In the genomic region with DNA sequence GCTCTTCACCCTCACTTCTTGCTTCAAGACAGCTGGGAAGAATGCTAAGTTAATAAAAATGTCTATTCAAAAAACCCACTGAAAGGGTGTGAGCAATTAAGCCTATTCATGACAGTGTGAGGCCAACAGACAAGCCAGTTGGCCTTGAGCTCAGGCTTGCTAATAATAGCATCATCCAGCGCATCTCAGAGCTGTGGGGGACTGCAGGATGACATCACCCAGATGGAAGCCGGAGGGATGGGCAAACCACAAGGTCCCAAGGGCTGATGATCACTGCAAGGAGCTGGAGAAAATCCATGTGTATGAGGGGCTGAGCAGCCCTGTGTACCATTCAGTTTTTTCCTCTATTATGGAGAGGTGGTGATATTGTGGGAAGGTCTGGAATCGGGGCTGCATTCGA, we compare ENCODE assay signal across 10 cellular contexts.
DNase-seq lines count a peak whose midpoint lies in the region; ATAC-seq and TF ChIP-seq lines count a peak whose summit lies in the region.
"Had no signal": no experiment of that assay in that cellular context is flagged by ENCODE, and none has a peak within 500 bp of the region (broad histone marks: within the 10 kb centered on the region; RNA-seq: fewer than 3 reads in every experiment).

No MANE protein-coding gene starts in this region.

- DNase-seq in NCI-H748 (lab: John Stamatoyannopoulos, UW; ENCODE audit: unreplicated experiment): peak; percentile 15
- no peak for DNase-seq in NCI-H748 treated with DMSO at 0.1 percent for 48 hours (lab: John Stamatoyannopoulos, UW)
- DNase-seq in brain microvascular endothelial cell: peak; percentile 91
- DNase-seq in islet precursor cell: peak; percentile 83
- peak in 1 of 2 donors; percentile 58 for DNase-seq in aorta
- DNase-seq in nucleus accumbens (lab: John Stamatoyannopoulos, UW): no peak
- DNase-seq in vagina (ENCODE audit: extremely low spot score in 2 of 2): no peak
- DNase-seq: endodermal cell; naive thymus-derived CD4-positive, alpha-beta T cell had no signal

- H3K36me3 ChIP-seq in brain microvascular endothelial cell (replicated peaks): no peaks in the 10 kb centered on the region
- H3K36me3 ChIP-seq in aorta (ENCODE audit: control insufficient read depth in 1 of 2, insufficient read depth in 2 of 2, low read length in 1 of 2): no peaks in the 10 kb centered on the region
- no peaks in the 10 kb centered on the region for H3K36me3 ChIP-seq in vagina

- peak; percentile 42 for ATAC-seq in aorta (ENCODE audit: low FRiP score)
- ATAC-seq in GM21515 (IDR thresholded peaks at IDR 0.05; ENCODE audit: unreplicated experiment): no peak
- ATAC-seq: naive thymus-derived CD4-positive, alpha-beta T cell had no signal

- H3K27ac ChIP-seq in brain microvascular endothelial cell (no peak overlapping the region), aorta (ENCODE audit: low read depth in 1 of 2, low read length in 2 of 2) (no peak overlapping the region), vagina (no peak overlapping the region)

- WGBS in aorta, 2 donors: 59 to 75% methylated on average over 4 of the region's 4 CpGs

- no peak for TF ChIP-seq POLR2A in vagina (IDR thresholded peaks at IDR 0.05)

- H3K4me3 ChIP-seq in brain microvascular endothelial cell (ENCODE audit: low read depth, low read length) (no peak overlapping the region), aorta (ENCODE audit: low read length in 2 of 2) (no peak overlapping the region), vagina (no peak overlapping the region)

- H3K27me3 ChIP-seq in brain microvascular endothelial cell (replicated peaks): no peaks in the 10 kb centered on the region
- no peaks in the 10 kb centered on the region for H3K27me3 ChIP-seq in aorta (ENCODE audit: control insufficient read depth in 1 of 2, insufficient read depth in 2 of 2, low read length in 1 of 2)
- H3K27me3 ChIP-seq in vagina: no peaks in the 10 kb centered on the region

- H3K4me1 ChIP-seq in aorta (ENCODE audit: control insufficient read depth in 1 of 2, insufficient read depth in 2 of 2, low read length in 2 of 2) (no peaks in the 10 kb centered on the region), vagina (no peaks in the 10 kb centered on the region)

- no peaks in the 10 kb centered on the region for H3K9me3 ChIP-seq in aorta (ENCODE audit: control insufficient read depth, low read length)
- H3K9me3 ChIP-seq in vagina: peaks cover 2% of the 10 kb centered on the region

- in situ Hi-C loops in brain microvascular endothelial cell (cut with HindIII; ENCODE audit: low pct_ligation_motif_present, low sequenced_read_pairs): no loop called here

- TF ChIP-seq CTCF in brain microvascular endothelial cell (IDR thresholded peaks at IDR 0.05; ENCODE audit: low read depth, low read length, missing control alignments) (no peak), vagina (IDR thresholded peaks at IDR 0.05) (no peak)

- intact Hi-C loops in aorta (cut with DNase I) (no loop called here), vagina (cut with DNase I) (no loop called here)

Comparison
In these comparisons a context has a peak if more than half of its experiments do, and no peak if none do; other contexts are left out.
1. DNase-seq: peak in NCI-H748 (single experiment), brain microvascular endothelial cell (single experiment) and islet precursor cell (single experiment); none in NCI-H748 treated with DMSO at 0.1 percent for 48 hours (single experiment), nucleus accumbens (0 of 56) and vagina (0 of 2).